In the genomic region with DNA sequence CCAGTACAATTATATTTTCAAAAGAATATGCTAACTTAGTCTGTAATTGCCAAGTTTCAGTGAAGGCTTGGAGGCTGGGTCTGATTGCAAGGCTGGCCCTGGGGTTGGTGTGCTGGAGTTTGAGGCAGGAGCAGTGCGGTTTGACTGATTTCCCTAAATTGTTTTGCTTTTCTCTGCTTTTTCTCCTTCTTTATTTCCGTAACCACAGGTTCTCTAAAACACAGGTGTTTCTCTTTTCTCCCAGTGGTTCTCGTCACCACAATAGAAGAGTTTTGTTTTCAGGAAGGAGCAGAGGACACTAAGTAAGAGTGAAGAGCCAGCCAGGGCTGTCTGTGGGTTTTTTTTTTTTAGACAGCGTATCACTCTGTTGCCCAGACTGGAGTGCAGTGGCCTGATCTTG, we compare ENCODE assay signal across 11 cellular contexts. TPM values are rescaled to one million over a fixed set of nuclear protein-coding genes. Genes with fewer than 3 reads are reported as not detected.
A peak's percentile ranks its signal among the peaks of the same experiment; 100 is the strongest.
DNase-seq lines count a peak whose midpoint lies in the region; ATAC-seq and TF ChIP-seq lines count a peak whose summit lies in the region.
"Had no signal": no experiment of that assay in that cellular context is flagged by ENCODE, and none has a peak within 500 bp of the region (broad histone marks: within the 10 kb centered on the region; RNA-seq: fewer than 3 reads in every experiment).

No MANE protein-coding gene starts in this region.

- H3K36me3 ChIP-seq in OCI-LY7 (ENCODE audit: insufficient read depth, low read length) = no peaks in the 10 kb centered on the region; the same call in 1 of the 2 replicates
- H3K36me3 ChIP-seq in psoas muscle (ENCODE audit: insufficient read depth in 1 of 2, low read depth in 1 of 2) = no peaks in the 10 kb centered on the region
- H3K36me3 ChIP-seq: HAP-1 had no signal

- H3K27me3 ChIP-seq in psoas muscle (ENCODE audit: insufficient read depth in 3 of 3, low read length in 2 of 3) = no peaks in the 10 kb centered on the region

- H3K4me3 ChIP-seq in OCI-LY7 (ENCODE audit: low read depth, low read length, poor library complexity, severe bottlenecking) = peak overlapping the region; percentile 41
- no peak overlapping the region for H3K4me3 ChIP-seq in psoas muscle
- H3K4me3 ChIP-seq: HAP-1 had no signal

- WGBS in psoas muscle, 3 donors = 82 to 85% (median 85%) methylated on average over 4 of the region's 4 CpGs

- ATAC-seq in GM18517 (IDR thresholded peaks at IDR 0.05; ENCODE audit: unreplicated experiment) = peak; percentile 66
- ATAC-seq in GM21737 (IDR thresholded peaks at IDR 0.05; ENCODE audit: unreplicated experiment) = peak; percentile 53
- ATAC-seq in psoas muscle = no peak
- ATAC-seq in HG03571 (IDR thresholded peaks at IDR 0.05; ENCODE audit: unreplicated experiment) = no peak

- H3K4me1 ChIP-seq in OCI-LY7 (ENCODE audit: insufficient read depth, low read length, poor library complexity, severe bottlenecking) (peaks cover 48% of the 10 kb centered on the region), psoas muscle (no peaks in the 10 kb centered on the region)

- no peaks in the 10 kb centered on the region for H3K9me3 ChIP-seq in OCI-LY7 (ENCODE audit: low read length)
- H3K9me3 ChIP-seq in psoas muscle = no peaks in the 10 kb centered on the region
- H3K9me3 ChIP-seq: HAP-1 had no signal

- CTCF ChIA-PET in OCI-LY7 (lab: Charles Lee; ENCODE audit: unreplicated experiment) = no interaction called here

- POLR2A ChIA-PET in OCI-LY7 (lab: Charles Lee) = interaction anchor here (0.6 to 1.2 kb wide), 4 partner anchors 18 to 362 kb away, joined by 3 to 6 read pairs (median 3); no protein-coding TSS in a partner anchor

- no peaks in the 10 kb centered on the region for H3K79me2 ChIP-seq in OCI-LY7 (ENCODE audit: insufficient read depth, low read depth, low read length)

- no TSS peak for BruUV-seq in OCI-LY7 (replicated peaks; lab: Mats Ljungman, UMichigan)

- H3K27ac ChIP-seq in OCI-LY7 (ENCODE audit: low read depth, low read length, poor library complexity, severe bottlenecking) (peak overlapping the region; percentile 77), psoas muscle (peak overlapping the region; percentile 60)

- peak overlapping the region; percentile 73 for H3K4me2 ChIP-seq in OCI-LY7 (ENCODE audit: low read length)

- intact Hi-C loops in OCI-LY7 (cut with micrococcal nuclease; ENCODE audit: unreplicated experiment) = loop anchor here (5.0 kb wide), 1 partner anchor 53 kb away; no protein-coding TSS in a partner anchor
- intact Hi-C loops in psoas muscle (cut with DNase I) = no loop called here

- DNase-seq in OCI-LY7 (ENCODE audit: low spot score) = peak; percentile 87
- DNase-seq in psoas muscle = no peak
- no peak for DNase-seq in stimulated activated CD4-positive, alpha-beta T cell treated with anti-CD3 and anti-CD28 coated beads, Interleukin-12 subunit alpha, Interleukin-12 subunit beta, amount 100 ng/mL, for 4 hours
- no peak for DNase-seq in T1000 (lab: John Stamatoyannopoulos, UW)
- DNase-seq in kidney glomerular epithelial cell (lab: John Stamatoyannopoulos, UW) = no peak
- DNase-seq: effector CD4-positive, alpha-beta T cell; SHP77 had no signal

- no peaks in the 10 kb centered on the region for H4K20me1 ChIP-seq in OCI-LY7 (ENCODE audit: insufficient read depth, low read length)

- H2AFZ ChIP-seq in OCI-LY7 (ENCODE audit: low read length) = no peak overlapping the region; the same call in 1 of the 2 replicates

- TF ChIP-seq CTCF in OCI-LY7 (conservative IDR thresholded peaks at IDR 0.05; ENCODE audit: low read length) = no peak
- no peak for TF ChIP-seq CTCF in psoas muscle (IDR thresholded peaks at IDR 0.05)

- no peaks in the 10 kb centered on the region for H3K9me2 ChIP-seq in OCI-LY7 (ENCODE audit: insufficient read depth, low read length)

RNA-seq across cellular contexts. Expression of gene SNX9, which starts 8.2 kb away (rescaled TPM):
- not detected in 2 replicates for total RNA-seq in OCI-LY7 (2014; rRNA removed; shearing (Covaris generic))
- total RNA-seq in OCI-LY7 (2022) = not detected in 2 replicates
- total RNA-seq in psoas muscle = 10 to 100 TPM; 23.4 to 30.7 (median 29.4) TPM
- polyA plus RNA-seq in psoas muscle = 10 to 100 TPM; 18.4 to 26.5 (median 18.9) TPM

Comparison
In these comparisons a context has a peak if more than half of its experiments do, and no peak if none do; other contexts are left out.
1. ATAC-seq: peak in GM18517 (single experiment) and GM21737 (single experiment); none in psoas muscle (0 of 4) and HG03571 (single experiment).
2. RNA of gene SNX9, which starts 8.2 kb away (total RNA-seq): 23.4 to 30.7 TPM in psoas muscle; not detected in OCI-LY7; every median in the first group is over 10 times any median in the second.